Comparison of ENCODE assay signal across 1 cellular context in the genomic region with DNA sequence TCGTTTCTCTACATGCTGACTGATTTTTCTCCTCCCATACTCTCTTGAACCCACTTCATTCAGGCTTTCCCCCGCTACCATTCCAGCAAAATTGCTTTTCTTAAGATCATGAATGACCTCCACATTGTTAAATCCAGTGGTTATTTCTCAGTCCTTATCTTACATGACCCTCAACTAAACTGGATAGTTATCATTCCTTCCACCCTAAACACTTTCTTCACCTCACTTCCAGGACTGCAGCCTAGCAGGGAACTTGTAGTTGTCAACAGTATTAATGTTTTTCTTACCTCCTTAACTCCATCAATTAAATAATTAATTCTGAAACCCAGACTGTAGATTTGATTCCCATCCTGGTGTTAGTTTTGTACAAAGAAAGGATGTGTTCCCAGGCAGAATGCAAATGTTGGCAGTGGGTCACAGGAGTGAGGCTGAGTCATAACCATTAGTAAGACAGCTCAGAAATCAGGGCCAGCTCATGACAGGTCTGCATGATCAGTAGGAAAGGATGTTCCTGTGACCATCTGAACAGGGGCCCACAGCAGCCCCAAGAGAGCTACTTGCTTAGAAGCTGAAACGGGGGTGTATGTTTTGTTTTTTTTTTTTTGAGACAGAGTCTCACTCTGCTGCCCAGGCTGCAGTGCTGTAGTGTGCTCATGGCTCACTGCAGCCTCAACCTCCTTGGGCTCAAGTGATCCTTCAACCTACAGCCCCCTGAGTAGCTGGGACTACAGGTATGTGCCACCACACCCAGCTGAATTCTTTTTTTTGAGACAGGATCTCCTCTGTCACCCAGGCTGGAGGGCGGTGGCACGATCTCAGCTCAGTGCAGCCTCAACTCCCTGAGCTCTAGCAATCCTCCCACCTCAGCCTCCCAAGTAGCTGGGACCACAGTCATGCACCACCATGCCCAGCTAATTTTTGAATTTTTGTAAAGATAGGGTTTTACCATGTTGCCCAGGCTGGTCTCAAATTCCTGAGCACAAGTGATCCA.
TF ChIP-seq lines count a peak whose summit lies in the region.

No MANE protein-coding gene starts in this region.

TF ChIP-seq in SK-N-SH, 30 proteins besides CTCF, POLR2A, EP300 and RAD21 (continued from another document):
- no peak for TF ChIP-seq NRF1 (IDR thresholded peaks at IDR 0.05; ENCODE audit: low read depth, low read length)
- TF ChIP-seq, protein P1, sequence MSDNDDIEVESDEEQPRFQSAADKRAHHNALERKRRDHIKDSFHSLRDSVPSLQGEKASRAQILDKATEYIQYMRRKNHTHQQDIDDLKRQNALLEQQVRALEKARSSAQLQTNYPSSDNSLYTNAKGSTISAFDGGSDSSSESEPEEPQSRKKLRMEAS (IDR thresholded peaks at IDR 0.05; ENCODE audit: low read depth): peak; percentile 60; the same call in 1 of the 2 replicates
- TF ChIP-seq, protein P2, sequence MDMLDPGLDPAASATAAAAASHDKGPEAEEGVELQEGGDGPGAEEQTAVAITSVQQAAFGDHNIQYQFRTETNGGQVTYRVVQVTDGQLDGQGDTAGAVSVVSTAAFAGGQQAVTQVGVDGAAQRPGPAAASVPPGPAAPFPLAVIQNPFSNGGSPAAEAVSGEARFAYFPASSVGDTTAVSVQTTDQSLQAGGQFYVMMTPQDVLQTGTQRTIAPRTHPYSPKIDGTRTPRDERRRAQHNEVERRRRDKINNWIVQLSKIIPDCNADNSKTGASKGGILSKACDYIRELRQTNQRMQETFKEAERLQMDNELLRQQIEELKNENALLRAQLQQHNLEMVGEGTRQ (IDR thresholded peaks at IDR 0.05; ENCODE audit: borderline replicate concordance, low read depth, low read length): no peak
